Comparison of ENCODE assay signal across 1 cellular context in genomic region chr16:610513-611381, GRCh38.
A peak's percentile ranks its signal among the peaks of the same experiment; 100 is the strongest.
TF ChIP-seq lines count a peak whose summit lies in the region.

No MANE protein-coding gene starts in this region.

TF ChIP-seq in H1, 55 proteins besides CTCF, POLR2A, EP300 and RAD21:
- no peak for TF ChIP-seq CHD2 (IDR thresholded peaks at IDR 0.05; ENCODE audit: low read length)
- no peak for TF ChIP-seq CHD1 (IDR thresholded peaks at IDR 0.05; ENCODE audit: low read depth, low read length)
- no peak for TF ChIP-seq KDM1A (IDR thresholded peaks at IDR 0.05; ENCODE audit: borderline replicate concordance, low read length)
- TF ChIP-seq POU5F1 (IDR thresholded peaks at IDR 0.05; ENCODE audit: low read depth, low read length) = no peak
- no peak for TF ChIP-seq MAFK (IDR thresholded peaks at IDR 0.05; ENCODE audit: low read depth, low read length)
- no peak for TF ChIP-seq SRF (IDR thresholded peaks at IDR 0.05; ENCODE audit: low read depth, low read length)
- TF ChIP-seq CHD7 (IDR thresholded peaks at IDR 0.05; ENCODE audit: insufficient replicate concordance, low read length) = no peak
- 0 out of 2 replicates have a peak, but pooled peaks have one; percentile 9 for TF ChIP-seq CREB1 (IDR thresholded peaks at IDR 0.05)
- TF ChIP-seq GTF2F1 (IDR thresholded peaks at IDR 0.05; ENCODE audit: borderline replicate concordance, low read depth, low read length) = no peak
- TF ChIP-seq E2F6 (IDR thresholded peaks at IDR 0.05) = no peak
- no peak for TF ChIP-seq SP4 (IDR thresholded peaks at IDR 0.05; ENCODE audit: low read length)
- TF ChIP-seq SIRT6 (IDR thresholded peaks at IDR 0.05; ENCODE audit: low read length) = no peak
- no peak for TF ChIP-seq TCF12 (IDR thresholded peaks at IDR 0.05; ENCODE audit: low read depth, low read length)
- no peak for TF ChIP-seq SP2 (IDR thresholded peaks at IDR 0.05; ENCODE audit: low read length)
- no peak for TF ChIP-seq BCL11A (IDR thresholded peaks at IDR 0.05; ENCODE audit: low read depth in 2 of 2, low read length in 2 of 2)
- 0 out of 2 replicates have a peak, but pooled peaks have one; percentile 9 for TF ChIP-seq MAX (IDR thresholded peaks at IDR 0.05)
- peak; percentile 11 for TF ChIP-seq NANOG (IDR thresholded peaks at IDR 0.05; ENCODE audit: insufficient read depth, low read depth, low read length, poor library complexity, severe bottlenecking)
- TF ChIP-seq RXRA (IDR thresholded peaks at IDR 0.05; ENCODE audit: insufficient read depth, low read depth, low read length) = no peak
- TF ChIP-seq HDAC2 (IDR thresholded peaks at IDR 0.05; ENCODE audit: borderline replicate concordance in 1 of 2, low read depth in 2 of 2, low read length in 2 of 2) = no peak
- no peak for TF ChIP-seq CBX5 (IDR thresholded peaks at IDR 0.05; ENCODE audit: low read depth, low read length)
- TF ChIP-seq ZNF274 (IDR thresholded peaks at IDR 0.05; ENCODE audit: borderline replicate concordance, extremely low read depth, low read length) = no peak
- TF ChIP-seq SIN3A (conservative IDR thresholded peaks at IDR 0.05 in 1 of 2, IDR thresholded peaks at IDR 0.05 in 1 of 2; ENCODE audit: low read depth in 1 of 2, low read length in 2 of 2) = no peak
- TF ChIP-seq RBBP5 (IDR thresholded peaks at IDR 0.05; ENCODE audit: borderline replicate concordance, low read depth, low read length) = no peak
- TF ChIP-seq CBX8 (IDR thresholded peaks at IDR 0.05; ENCODE audit: borderline replicate concordance, low read depth, low read length) = no peak
- no peak for TF ChIP-seq TAF7 (optimal IDR thresholded peaks at IDR 0.05; ENCODE audit: borderline replicate concordance, low read depth, low read length)
- no peak for TF ChIP-seq RFX5 (IDR thresholded peaks at IDR 0.05; ENCODE audit: borderline replicate concordance, low read depth, low read length)
- TF ChIP-seq YY1 (IDR thresholded peaks at IDR 0.05; ENCODE audit: low read depth, low read length) = peak; percentile 89
- TF ChIP-seq GABPA (IDR thresholded peaks at IDR 0.05; ENCODE audit: borderline replicate concordance, insufficient read depth, low read length) = peak; percentile 82; the same call in 1 of the 2 replicates
- no peak for TF ChIP-seq EZH2 (IDR thresholded peaks at IDR 0.05; ENCODE audit: low read depth, low read length, severe bottlenecking)
- no peak for TF ChIP-seq ATF2 (IDR thresholded peaks at IDR 0.05; ENCODE audit: low read length)
- no peak for TF ChIP-seq SIX5 (IDR thresholded peaks at IDR 0.05; ENCODE audit: low read depth, low read length)
- TF ChIP-seq ATF3 (IDR thresholded peaks at IDR 0.05; ENCODE audit: insufficient read depth, low read depth, low read length) = 0 out of 2 replicates have a peak, but pooled peaks have one; percentile 25
- TF ChIP-seq EGR1 (IDR thresholded peaks at IDR 0.05; ENCODE audit: borderline replicate concordance, low read depth, low read length) = peak; percentile 77; the same call in 1 of the 2 replicates
- TF ChIP-seq SAP30 (IDR thresholded peaks at IDR 0.05; ENCODE audit: insufficient read depth, insufficient replicate concordance, low read length) = no peak
